Comparison of ENCODE assay signal across 8 cellular contexts in genomic region chr7:66592597-66593146, GRCh38. TPM values are rescaled to one million over a fixed set of nuclear protein-coding genes. Genes with fewer than 3 reads are reported as not detected.
DNase-seq lines count a peak whose midpoint lies in the region; TF ChIP-seq lines count a peak whose summit lies in the region.
"Not testable (repeated sequence)": the region's sequence is repeated elsewhere in the genome, so short reads cannot be mapped to it uniquely, and the experiment has no call there.

No MANE protein-coding gene starts in this region.

- not testable (repeated sequence) for H3K9me3 ChIP-seq in HAP-1; iPS-15b (ENCODE audit: control insufficient read depth, insufficient read depth, low read length); neuron (ENCODE audit: low read length); thymus (ENCODE audit: control insufficient read depth)

- DNase-seq in HAP-1 (ENCODE audit: low spot score in 2 of 2); Jurkat, Clone E6-1 (ENCODE audit: low read depth, low spot score); chondrocyte (ENCODE audit: low spot score): not testable (repeated sequence)
- peak; percentile 6 to 11 for DNase-seq in activated CD4-positive, alpha-beta T cell treated with anti-CD3 and anti-CD28 coated beads, Interleukin-2, amount 50 U/mL, for 48 hours

- not testable (repeated sequence) for H3K4me1 ChIP-seq in HAP-1; iPS-15b (ENCODE audit: control insufficient read depth, insufficient read depth, low read length); neuron (ENCODE audit: insufficient read depth, low read length); thymus (ENCODE audit: control insufficient read depth, insufficient read depth, low read length)

- H3K4me3 ChIP-seq in GM12875 (ENCODE audit: low read depth, low read length) (peak overlapping the region; percentile 90), HAP-1 (peak overlapping the region; percentile 93), iPS-15b (ENCODE audit: low read depth, low read length) (peak overlapping the region; percentile 82), neuron (ENCODE audit: low read length) (peak overlapping the region; percentile 89), thymus (ENCODE audit: low read length) (peak overlapping the region; percentile 74)
- peak overlapping the region; percentile 80 for H3K4me3 ChIP-seq in Jurkat, Clone E6-1 (ENCODE audit: low read length)

- not testable (repeated sequence) for H3K36me3 Mint-ChIP-seq in chondrocyte (ENCODE audit: low read depth)

- TF ChIP-seq CTCF in GM12875 (IDR thresholded peaks at IDR 0.05; ENCODE audit: borderline replicate concordance, insufficient read depth, low read depth, low read length); chondrocyte (IDR thresholded peaks at IDR 0.05): not testable (repeated sequence)

- H3K4me3 Mint-ChIP-seq in chondrocyte (ENCODE audit: unreplicated experiment): peak overlapping the region; percentile 90

- not testable (repeated sequence) for H3K27ac ChIP-seq in thymus (ENCODE audit: low read depth)

- H3K9me3 Mint-ChIP-seq in chondrocyte (ENCODE audit: low read depth): not testable (repeated sequence)

- H3K27me3 Mint-ChIP-seq in chondrocyte (ENCODE audit: low read depth): not testable (repeated sequence)

- not testable (repeated sequence) for H3K36me3 ChIP-seq in HAP-1 (replicated peaks); iPS-15b (ENCODE audit: control insufficient read depth, insufficient read depth, low read length); neuron (ENCODE audit: insufficient read depth, low read length); thymus (ENCODE audit: control insufficient read depth, insufficient read depth)

- H3K4me1 Mint-ChIP-seq in chondrocyte (ENCODE audit: low read depth): peaks cover 38% of the 10 kb centered on the region

- H2AFZ ChIP-seq in neuron (ENCODE audit: low read depth, low read length): not testable (repeated sequence)

- in situ Hi-C loops in HAP-1 (cut with MboI; ENCODE audit: low sequenced_read_pairs): not testable (repeated sequence)

- H3K27ac Mint-ChIP-seq in chondrocyte (ENCODE audit: unreplicated experiment): peak overlapping the region; percentile 98

- not testable (repeated sequence) for H3K27me3 ChIP-seq in HAP-1 (ENCODE audit: low read depth); iPS-15b (ENCODE audit: control insufficient read depth, insufficient read depth, low read length); neuron (ENCODE audit: insufficient read depth, low read length); thymus (ENCODE audit: control insufficient read depth, insufficient read depth)

- 49% methylated on average over 4 of the region's 4 CpGs for WGBS in thymus

- H3K9ac ChIP-seq in iPS-15b (ENCODE audit: low read depth, low read length): peak overlapping the region; percentile 94

RNA-seq across cellular contexts. Expression of gene KCTD7, which starts 36.0 kb away (rescaled TPM):
- 9.6 TPM for polyA plus RNA-seq in Jurkat, Clone E6-1 (2012; ENCODE audit: insufficient read depth, insufficient read length)
- 16.4 to 22.6 TPM (median 21.5 TPM) in 3 replicates for total RNA-seq in chondrocyte
- 7.0 TPM for polyA plus RNA-seq in thymus
